In the genomic region with DNA sequence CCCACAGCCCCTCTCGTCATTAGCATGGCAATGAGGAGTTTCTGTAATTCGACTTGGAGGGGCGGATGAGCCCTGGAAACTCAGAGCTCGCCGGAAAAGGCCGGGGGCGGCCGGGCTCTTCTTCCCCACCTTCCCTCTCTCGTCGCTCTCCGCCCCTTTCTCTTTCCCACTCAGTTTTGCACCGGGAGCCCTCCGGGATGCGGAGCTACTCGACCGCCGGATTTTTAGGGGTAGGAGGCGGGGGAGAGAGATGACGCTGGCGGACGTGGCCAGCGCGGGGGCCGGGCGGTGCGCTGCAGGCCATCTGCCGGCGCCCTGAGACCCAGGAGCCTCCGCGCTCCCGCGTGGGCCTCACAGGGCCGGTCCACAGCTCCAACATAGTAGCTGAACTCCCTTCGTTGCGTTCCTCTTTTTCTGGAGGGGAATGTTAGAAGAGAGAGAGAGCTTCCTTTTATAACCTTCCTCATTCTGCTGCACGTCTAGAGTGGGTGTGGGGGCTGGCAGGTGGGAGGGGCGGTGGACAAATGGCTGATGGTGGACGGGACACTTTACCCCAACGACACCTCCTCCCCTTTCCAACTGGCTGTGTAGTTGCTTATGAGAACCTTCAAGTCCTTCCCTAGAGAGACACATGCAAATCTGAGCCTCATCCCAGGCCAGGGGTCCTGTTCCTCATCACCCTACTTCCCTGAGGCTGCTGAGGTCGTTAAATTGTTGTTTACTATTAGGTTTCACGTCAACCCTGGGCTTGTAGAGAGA, we compare ENCODE assay signal across 1 cellular context.
TF ChIP-seq lines count a peak whose summit lies in the region.

No MANE protein-coding gene starts in this region.

TF ChIP-seq in HEK293T, 16 proteins besides CTCF, POLR2A, EP300 and RAD21 (continued from another document):
- no peak for TF ChIP-seq SP1 (IDR thresholded peaks at IDR 0.05)
- TF ChIP-seq TARDBP (IDR thresholded peaks at IDR 0.05): no peak
- TF ChIP-seq, protein P1, sequence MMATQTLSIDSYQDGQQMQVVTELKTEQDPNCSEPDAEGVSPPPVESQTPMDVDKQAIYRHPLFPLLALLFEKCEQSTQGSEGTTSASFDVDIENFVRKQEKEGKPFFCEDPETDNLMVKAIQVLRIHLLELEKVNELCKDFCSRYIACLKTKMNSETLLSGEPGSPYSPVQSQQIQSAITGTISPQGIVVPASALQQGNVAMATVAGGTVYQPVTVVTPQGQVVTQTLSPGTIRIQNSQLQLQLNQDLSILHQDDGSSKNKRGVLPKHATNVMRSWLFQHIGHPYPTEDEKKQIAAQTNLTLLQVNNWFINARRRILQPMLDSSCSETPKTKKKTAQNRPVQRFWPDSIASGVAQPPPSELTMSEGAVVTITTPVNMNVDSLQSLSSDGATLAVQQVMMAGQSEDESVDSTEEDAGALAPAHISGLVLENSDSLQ (IDR thresholded peaks at IDR 0.05): no peak
- no peak for TF ChIP-seq CTBP1 (IDR thresholded peaks at IDR 0.05; ENCODE audit: borderline replicate concordance)
- TF ChIP-seq BHLHE40 (IDR thresholded peaks at IDR 0.05; ENCODE audit: borderline replicate concordance): no peak
- TF ChIP-seq ARNT (IDR thresholded peaks at IDR 0.05): no peak
- no peak for TF ChIP-seq NFRKB (IDR thresholded peaks at IDR 0.05)
- no peak for TF ChIP-seq LEF1 (IDR thresholded peaks at IDR 0.05; ENCODE audit: borderline replicate concordance)
- no peak for TF ChIP-seq ZNF384 (IDR thresholded peaks at IDR 0.05)
